Comparison of ENCODE assay signal across 1 cellular context in the genomic region with DNA sequence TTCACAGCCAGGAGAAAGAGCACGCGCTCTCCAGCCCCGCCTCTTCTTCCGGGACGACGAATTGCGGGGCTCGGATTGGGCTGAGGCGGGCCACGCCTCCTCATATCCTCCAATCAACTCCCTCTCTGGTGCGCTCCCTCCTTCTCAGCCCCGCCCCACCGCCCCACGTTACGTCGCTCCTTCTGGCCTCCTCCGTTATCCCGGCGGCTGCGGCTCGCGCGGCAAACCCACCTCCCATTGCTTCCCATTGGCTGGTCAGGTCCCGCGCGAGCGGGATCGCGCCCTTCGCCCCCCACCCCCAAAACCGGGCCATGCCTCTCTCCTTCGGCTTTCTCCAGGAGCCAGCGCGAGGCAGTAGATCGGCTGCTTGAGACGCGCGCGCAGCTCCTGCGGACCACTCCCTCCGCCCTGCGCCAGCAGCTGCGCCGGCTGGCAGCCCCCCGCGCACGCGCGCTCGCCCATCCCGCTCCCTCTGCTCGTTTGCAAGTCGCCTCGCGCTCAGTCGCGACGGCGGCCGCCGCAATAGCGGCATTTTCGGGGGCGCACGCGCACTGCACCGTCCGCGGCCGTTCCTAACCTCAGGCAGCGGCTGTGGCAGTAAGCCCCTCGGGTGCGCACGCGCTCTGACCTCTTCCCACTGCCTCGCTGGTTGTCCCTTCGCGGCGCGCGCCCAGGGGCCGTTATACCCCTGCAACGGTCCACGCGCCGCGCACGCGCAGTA.
TF ChIP-seq lines count a peak whose summit lies in the region.

No MANE protein-coding gene starts in this region.

TF ChIP-seq in K562, 482 proteins besides CTCF, POLR2A, EP300 and RAD21 (continued from another document and continues in another):
- TF ChIP-seq, protein P1, sequence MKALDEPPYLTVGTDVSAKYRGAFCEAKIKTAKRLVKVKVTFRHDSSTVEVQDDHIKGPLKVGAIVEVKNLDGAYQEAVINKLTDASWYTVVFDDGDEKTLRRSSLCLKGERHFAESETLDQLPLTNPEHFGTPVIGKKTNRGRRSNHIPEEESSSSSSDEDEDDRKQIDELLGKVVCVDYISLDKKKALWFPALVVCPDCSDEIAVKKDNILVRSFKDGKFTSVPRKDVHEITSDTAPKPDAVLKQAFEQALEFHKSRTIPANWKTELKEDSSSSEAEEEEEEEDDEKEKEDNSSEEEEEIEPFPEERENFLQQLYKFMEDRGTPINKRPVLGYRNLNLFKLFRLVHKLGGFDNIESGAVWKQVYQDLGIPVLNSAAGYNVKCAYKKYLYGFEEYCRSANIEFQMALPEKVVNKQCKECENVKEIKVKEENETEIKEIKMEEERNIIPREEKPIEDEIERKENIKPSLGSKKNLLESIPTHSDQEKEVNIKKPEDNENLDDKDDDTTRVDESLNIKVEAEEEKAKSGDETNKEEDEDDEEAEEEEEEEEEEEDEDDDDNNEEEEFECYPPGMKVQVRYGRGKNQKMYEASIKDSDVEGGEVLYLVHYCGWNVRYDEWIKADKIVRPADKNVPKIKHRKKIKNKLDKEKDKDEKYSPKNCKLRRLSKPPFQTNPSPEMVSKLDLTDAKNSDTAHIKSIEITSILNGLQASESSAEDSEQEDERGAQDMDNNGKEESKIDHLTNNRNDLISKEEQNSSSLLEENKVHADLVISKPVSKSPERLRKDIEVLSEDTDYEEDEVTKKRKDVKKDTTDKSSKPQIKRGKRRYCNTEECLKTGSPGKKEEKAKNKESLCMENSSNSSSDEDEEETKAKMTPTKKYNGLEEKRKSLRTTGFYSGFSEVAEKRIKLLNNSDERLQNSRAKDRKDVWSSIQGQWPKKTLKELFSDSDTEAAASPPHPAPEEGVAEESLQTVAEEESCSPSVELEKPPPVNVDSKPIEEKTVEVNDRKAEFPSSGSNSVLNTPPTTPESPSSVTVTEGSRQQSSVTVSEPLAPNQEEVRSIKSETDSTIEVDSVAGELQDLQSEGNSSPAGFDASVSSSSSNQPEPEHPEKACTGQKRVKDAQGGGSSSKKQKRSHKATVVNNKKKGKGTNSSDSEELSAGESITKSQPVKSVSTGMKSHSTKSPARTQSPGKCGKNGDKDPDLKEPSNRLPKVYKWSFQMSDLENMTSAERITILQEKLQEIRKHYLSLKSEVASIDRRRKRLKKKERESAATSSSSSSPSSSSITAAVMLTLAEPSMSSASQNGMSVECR (CRISPR knock-in tag; IDR thresholded peaks at IDR 0.05) = peak; percentile 53
- TF ChIP-seq MED1 (CRISPR knock-in tag; IDR thresholded peaks at IDR 0.05; ENCODE audit: borderline replicate concordance) (no peak), PTBP1 (IDR thresholded peaks at IDR 0.05; ENCODE audit: low read depth, low read length) (no peak), BHLHE40 (IDR thresholded peaks at IDR 0.05; ENCODE audit: low read length) (peak; percentile 10), POLR3A (IDR thresholded peaks at IDR 0.05; ENCODE audit: borderline replicate concordance, extremely low read depth, insufficient read depth, insufficient read length) (no peak), ATF7 (IDR thresholded peaks at IDR 0.05) (peak; percentile 86), SAFB2 (IDR thresholded peaks at IDR 0.05; ENCODE audit: borderline replicate concordance, low read depth, low read length, severe bottlenecking) (no peak), ESRRA (IDR thresholded peaks at IDR 0.05; ENCODE audit: borderline replicate concordance, low read depth) (0 out of 2 replicates have a peak, but pooled peaks have one; percentile 13), MYNN (IDR thresholded peaks at IDR 0.05) (no peak), MYNN (CRISPR knock-in tag; IDR thresholded peaks at IDR 0.05) (no peak), RBBP5 (IDR thresholded peaks at IDR 0.05; ENCODE audit: borderline replicate concordance, insufficient read depth, low read length, poor library complexity, severe bottlenecking) (peak; percentile 73), TGIF2 (CRISPR knock-in tag; IDR thresholded peaks at IDR 0.05) (peak; percentile 82; the same call in 1 of the 2 replicates), FOXJ2 (tag; IDR thresholded peaks at IDR 0.05) (peak; percentile 48; the same call in 1 of the 2 replicates), MEIS2 (IDR thresholded peaks at IDR 0.05; ENCODE audit: partially characterized antibody) (peak; percentile 86), PRPF4 (IDR thresholded peaks at IDR 0.05; ENCODE audit: insufficient read depth, low read depth, low read length, poor library complexity, severe bottlenecking) (peak; percentile 77), MAFG (tag; conservative IDR thresholded peaks at IDR 0.05) (no peak), C11orf30 (IDR thresholded peaks at IDR 0.05; ENCODE audit: low read depth) (no peak), ZNF316 (IDR thresholded peaks at IDR 0.05) (no peak), FOXA3 (CRISPR knock-in tag; conservative IDR thresholded peaks at IDR 0.05 in 1 of 2, IDR thresholded peaks at IDR 0.05 in 1 of 2) (peak in 1 of 2 experiments; percentile 78; a peak in 2 of 4 replicates), ZNF830 (CRISPR knock-in tag; IDR thresholded peaks at IDR 0.05) (0 out of 2 replicates have a peak, but pooled peaks have one; percentile 38), FOSL1 (tag; conservative IDR thresholded peaks at IDR 0.05) (no peak), FOXP1 (CRISPR knock-in tag; IDR thresholded peaks at IDR 0.05) (peak; percentile 82), RBM14 (IDR thresholded peaks at IDR 0.05; ENCODE audit: borderline replicate concordance, insufficient read depth, low read depth, low read length) (0 out of 2 replicates have a peak, but pooled peaks have one; percentile 64), ZNF212 (CRISPR knock-in tag; IDR thresholded peaks at IDR 0.05) (peak; percentile 77), KDM5B (IDR thresholded peaks at IDR 0.05; ENCODE audit: insufficient replicate concordance, low read depth, low read length) (peak; percentile 71), STAG1 (CRISPR knock-in tag; IDR thresholded peaks at IDR 0.05; ENCODE audit: borderline replicate concordance) (no peak), SETDB1 (IDR thresholded peaks at IDR 0.05; ENCODE audit: low read length) (no peak), ZKSCAN3 (CRISPR knock-in tag; IDR thresholded peaks at IDR 0.05) (no peak), NFE2 (IDR thresholded peaks at IDR 0.05; ENCODE audit: low read depth) (no peak)
- TF ChIP-seq, protein P2, sequence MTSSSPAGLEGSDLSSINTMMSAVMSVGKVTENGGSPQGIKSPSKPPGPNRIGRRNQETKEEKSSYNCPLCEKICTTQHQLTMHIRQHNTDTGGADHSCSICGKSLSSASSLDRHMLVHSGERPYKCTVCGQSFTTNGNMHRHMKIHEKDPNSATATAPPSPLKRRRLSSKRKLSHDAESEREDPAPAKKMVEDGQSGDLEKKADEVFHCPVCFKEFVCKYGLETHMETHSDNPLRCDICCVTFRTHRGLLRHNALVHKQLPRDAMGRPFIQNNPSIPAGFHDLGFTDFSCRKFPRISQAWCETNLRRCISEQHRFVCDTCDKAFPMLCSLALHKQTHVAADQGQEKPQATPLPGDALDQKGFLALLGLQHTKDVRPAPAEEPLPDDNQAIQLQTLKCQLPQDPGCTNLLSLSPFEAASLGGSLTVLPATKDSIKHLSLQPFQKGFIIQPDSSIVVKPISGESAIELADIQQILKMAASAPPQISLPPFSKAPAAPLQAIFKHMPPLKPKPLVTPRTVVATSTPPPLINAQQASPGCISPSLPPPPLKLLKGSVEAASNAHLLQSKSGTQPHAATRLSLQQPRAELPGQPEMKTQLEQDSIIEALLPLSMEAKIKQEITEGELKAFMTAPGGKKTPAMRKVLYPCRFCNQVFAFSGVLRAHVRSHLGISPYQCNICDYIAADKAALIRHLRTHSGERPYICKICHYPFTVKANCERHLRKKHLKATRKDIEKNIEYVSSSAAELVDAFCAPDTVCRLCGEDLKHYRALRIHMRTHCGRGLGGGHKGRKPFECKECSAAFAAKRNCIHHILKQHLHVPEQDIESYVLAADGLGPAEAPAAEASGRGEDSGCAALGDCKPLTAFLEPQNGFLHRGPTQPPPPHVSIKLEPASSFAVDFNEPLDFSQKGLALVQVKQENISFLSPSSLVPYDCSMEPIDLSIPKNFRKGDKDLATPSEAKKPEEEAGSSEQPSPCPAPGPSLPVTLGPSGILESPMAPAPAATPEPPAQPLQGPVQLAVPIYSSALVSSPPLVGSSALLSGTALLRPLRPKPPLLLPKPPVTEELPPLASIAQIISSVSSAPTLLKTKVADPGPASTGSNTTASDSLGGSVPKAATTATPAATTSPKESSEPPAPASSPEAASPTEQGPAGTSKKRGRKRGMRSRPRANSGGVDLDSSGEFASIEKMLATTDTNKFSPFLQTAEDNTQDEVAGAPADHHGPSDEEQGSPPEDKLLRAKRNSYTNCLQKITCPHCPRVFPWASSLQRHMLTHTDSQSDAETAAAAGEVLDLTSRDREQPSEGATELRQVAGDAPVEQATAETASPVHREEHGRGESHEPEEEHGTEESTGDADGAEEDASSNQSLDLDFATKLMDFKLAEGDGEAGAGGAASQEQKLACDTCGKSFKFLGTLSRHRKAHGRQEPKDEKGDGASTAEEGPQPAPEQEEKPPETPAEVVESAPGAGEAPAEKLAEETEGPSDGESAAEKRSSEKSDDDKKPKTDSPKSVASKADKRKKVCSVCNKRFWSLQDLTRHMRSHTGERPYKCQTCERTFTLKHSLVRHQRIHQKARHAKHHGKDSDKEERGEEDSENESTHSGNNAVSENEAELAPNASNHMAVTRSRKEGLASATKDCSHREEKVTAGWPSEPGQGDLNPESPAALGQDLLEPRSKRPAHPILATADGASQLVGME (CRISPR knock-in tag; IDR thresholded peaks at IDR 0.05) = peak; percentile 85; the same call in 1 of the 2 replicates
- TF ChIP-seq, protein P3, sequence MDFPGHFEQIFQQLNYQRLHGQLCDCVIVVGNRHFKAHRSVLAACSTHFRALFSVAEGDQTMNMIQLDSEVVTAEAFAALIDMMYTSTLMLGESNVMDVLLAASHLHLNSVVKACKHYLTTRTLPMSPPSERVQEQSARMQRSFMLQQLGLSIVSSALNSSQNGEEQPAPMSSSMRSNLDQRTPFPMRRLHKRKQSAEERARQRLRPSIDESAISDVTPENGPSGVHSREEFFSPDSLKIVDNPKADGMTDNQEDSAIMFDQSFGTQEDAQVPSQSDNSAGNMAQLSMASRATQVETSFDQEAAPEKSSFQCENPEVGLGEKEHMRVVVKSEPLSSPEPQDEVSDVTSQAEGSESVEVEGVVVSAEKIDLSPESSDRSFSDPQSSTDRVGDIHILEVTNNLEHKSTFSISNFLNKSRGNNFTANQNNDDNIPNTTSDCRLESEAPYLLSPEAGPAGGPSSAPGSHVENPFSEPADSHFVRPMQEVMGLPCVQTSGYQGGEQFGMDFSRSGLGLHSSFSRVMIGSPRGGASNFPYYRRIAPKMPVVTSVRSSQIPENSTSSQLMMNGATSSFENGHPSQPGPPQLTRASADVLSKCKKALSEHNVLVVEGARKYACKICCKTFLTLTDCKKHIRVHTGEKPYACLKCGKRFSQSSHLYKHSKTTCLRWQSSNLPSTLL (IDR thresholded peaks at IDR 0.05) = no peak
- TF ChIP-seq, protein P4, sequence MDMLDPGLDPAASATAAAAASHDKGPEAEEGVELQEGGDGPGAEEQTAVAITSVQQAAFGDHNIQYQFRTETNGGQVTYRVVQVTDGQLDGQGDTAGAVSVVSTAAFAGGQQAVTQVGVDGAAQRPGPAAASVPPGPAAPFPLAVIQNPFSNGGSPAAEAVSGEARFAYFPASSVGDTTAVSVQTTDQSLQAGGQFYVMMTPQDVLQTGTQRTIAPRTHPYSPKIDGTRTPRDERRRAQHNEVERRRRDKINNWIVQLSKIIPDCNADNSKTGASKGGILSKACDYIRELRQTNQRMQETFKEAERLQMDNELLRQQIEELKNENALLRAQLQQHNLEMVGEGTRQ (CRISPR knock-in tag; IDR thresholded peaks at IDR 0.05) = no peak; the same call in 1 of the 2 replicates
- TF ChIP-seq, protein P5, sequence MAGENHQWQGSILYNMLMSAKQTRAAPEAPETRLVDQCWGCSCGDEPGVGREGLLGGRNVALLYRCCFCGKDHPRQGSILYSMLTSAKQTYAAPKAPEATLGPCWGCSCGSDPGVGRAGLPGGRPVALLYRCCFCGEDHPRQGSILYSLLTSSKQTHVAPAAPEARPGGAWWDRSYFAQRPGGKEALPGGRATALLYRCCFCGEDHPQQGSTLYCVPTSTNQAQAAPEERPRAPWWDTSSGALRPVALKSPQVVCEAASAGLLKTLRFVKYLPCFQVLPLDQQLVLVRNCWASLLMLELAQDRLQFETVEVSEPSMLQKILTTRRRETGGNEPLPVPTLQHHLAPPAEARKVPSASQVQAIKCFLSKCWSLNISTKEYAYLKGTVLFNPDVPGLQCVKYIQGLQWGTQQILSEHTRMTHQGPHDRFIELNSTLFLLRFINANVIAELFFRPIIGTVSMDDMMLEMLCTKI (IDR thresholded peaks at IDR 0.05; ENCODE audit: partially characterized antibody) = no peak
- TF ChIP-seq, protein P6, sequence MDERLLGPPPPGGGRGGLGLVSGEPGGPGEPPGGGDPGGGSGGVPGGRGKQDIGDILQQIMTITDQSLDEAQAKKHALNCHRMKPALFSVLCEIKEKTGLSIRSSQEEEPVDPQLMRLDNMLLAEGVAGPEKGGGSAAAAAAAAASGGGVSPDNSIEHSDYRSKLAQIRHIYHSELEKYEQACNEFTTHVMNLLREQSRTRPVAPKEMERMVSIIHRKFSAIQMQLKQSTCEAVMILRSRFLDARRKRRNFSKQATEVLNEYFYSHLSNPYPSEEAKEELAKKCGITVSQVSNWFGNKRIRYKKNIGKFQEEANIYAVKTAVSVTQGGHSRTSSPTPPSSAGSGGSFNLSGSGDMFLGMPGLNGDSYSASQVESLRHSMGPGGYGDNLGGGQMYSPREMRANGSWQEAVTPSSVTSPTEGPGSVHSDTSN (CRISPR knock-in tag; IDR thresholded peaks at IDR 0.05; ENCODE audit: low read depth) = no peak
- TF ChIP-seq, protein P6 (tag; conservative IDR thresholded peaks at IDR 0.05; ENCODE audit: low read depth) = no peak
- TF ChIP-seq, protein P7, sequence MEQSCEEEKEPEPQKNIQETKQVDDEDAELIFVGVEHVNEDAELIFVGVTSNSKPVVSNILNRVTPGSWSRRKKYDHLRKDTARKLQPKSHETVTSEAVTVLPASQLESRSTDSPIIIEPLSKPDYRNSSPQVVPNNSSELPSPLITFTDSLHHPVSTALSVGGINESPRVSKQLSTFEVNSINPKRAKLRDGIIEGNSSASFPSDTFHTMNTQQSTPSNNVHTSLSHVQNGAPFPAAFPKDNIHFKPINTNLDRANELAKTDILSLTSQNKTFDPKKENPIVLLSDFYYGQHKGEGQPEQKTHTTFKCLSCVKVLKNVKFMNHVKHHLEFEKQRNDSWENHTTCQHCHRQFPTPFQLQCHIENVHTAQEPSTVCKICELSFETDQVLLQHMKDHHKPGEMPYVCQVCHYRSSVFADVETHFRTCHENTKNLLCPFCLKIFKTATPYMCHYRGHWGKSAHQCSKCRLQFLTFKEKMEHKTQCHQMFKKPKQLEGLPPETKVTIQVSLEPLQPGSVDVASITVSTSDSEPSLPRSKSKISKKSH (CRISPR knock-in tag; IDR thresholded peaks at IDR 0.05) = no peak
